1 cellular context compared by ENCODE assay signal in genomic region chr10:110421512-110422138, GRCh38.
TF ChIP-seq lines count a peak whose summit lies in the region.

No MANE protein-coding gene starts in this region.

TF ChIP-seq in K562, 482 proteins besides CTCF, POLR2A, EP300 and RAD21 (continued from another document and continues in another):
- TF ChIP-seq PRDM10 (IDR thresholded peaks at IDR 0.05; ENCODE audit: partially characterized antibody) (no peak), FIP1L1 (IDR thresholded peaks at IDR 0.05; ENCODE audit: low read depth, low read length, poor library complexity, severe bottlenecking) (no peak), ZNF354B (CRISPR knock-in tag; IDR thresholded peaks at IDR 0.05) (no peak), ZNF639 (CRISPR knock-in tag; conservative IDR thresholded peaks at IDR 0.05 in 1 of 2, IDR thresholded peaks at IDR 0.05 in 1 of 2) (no peak), RBM15 (IDR thresholded peaks at IDR 0.05; ENCODE audit: insufficient read depth, low read length) (no peak), NFIC (IDR thresholded peaks at IDR 0.05) (0 out of 2 replicates have a peak, but pooled peaks have one; percentile 8), ZNF512 (tag; IDR thresholded peaks at IDR 0.05) (no peak), SIN3B (IDR thresholded peaks at IDR 0.05; ENCODE audit: low read depth) (no peak), ZFX (CRISPR knock-in tag; IDR thresholded peaks at IDR 0.05) (no peak), TAL1 (IDR thresholded peaks at IDR 0.05) (peak; percentile 52; the same call in 1 of the 2 replicates), EWSR1 (IDR thresholded peaks at IDR 0.05; ENCODE audit: borderline replicate concordance, low read depth, partially characterized antibody) (no peak), ZNF282 (CRISPR knock-in tag; IDR thresholded peaks at IDR 0.05) (no peak), DACH1 (IDR thresholded peaks at IDR 0.05; ENCODE audit: partially characterized antibody) (no peak), POLR3A (IDR thresholded peaks at IDR 0.05; ENCODE audit: borderline replicate concordance, extremely low read depth, insufficient read depth, insufficient read length) (no peak), ZNF408 (CRISPR knock-in tag; IDR thresholded peaks at IDR 0.05; ENCODE audit: low read depth) (no peak), NCOA2 (IDR thresholded peaks at IDR 0.05; ENCODE audit: partially characterized antibody in 2 of 2) (no peak), ZNF583 (CRISPR knock-in tag; IDR thresholded peaks at IDR 0.05) (no peak), SNIP1 (IDR thresholded peaks at IDR 0.05; ENCODE audit: low read depth) (no peak), HBP1 (CRISPR knock-in tag; IDR thresholded peaks at IDR 0.05) (no peak), DPF2 (IDR thresholded peaks at IDR 0.05) (peak; percentile 44; the same call in 1 of the 2 replicates), ZKSCAN3 (CRISPR knock-in tag; IDR thresholded peaks at IDR 0.05) (no peak), MLX (CRISPR knock-in tag; conservative IDR thresholded peaks at IDR 0.05) (no peak), SMARCA4 (IDR thresholded peaks at IDR 0.05) (peak; percentile 60; the same call in 1 of the 2 replicates), ARID1B (IDR thresholded peaks at IDR 0.05) (peak; percentile 84), YY1 (IDR thresholded peaks at IDR 0.05; ENCODE audit: borderline replicate concordance in 1 of 3, control insufficient read depth in 1 of 3, extremely low read depth in 1 of 3, insufficient read depth in 3 of 3, insufficient read length in 1 of 3, insufficient replicate concordance in 2 of 3, low read depth in 1 of 3, low read length in 2 of 3) (no peak), TRIM25 (IDR thresholded peaks at IDR 0.05; ENCODE audit: borderline replicate concordance) (no peak), ZNF695 (CRISPR knock-in tag; IDR thresholded peaks at IDR 0.05) (no peak), SREBF2 (CRISPR knock-in tag; IDR thresholded peaks at IDR 0.05) (no peak), KDM4B (IDR thresholded peaks at IDR 0.05; ENCODE audit: borderline replicate concordance in 2 of 2, low read depth in 1 of 2) (no peak), ZBTB9 (CRISPR knock-in tag; IDR thresholded peaks at IDR 0.05) (no peak), CBFA2T2 (conservative IDR thresholded peaks at IDR 0.05) (peak; percentile 70), MECOM (CRISPR knock-in tag; IDR thresholded peaks at IDR 0.05) (no peak), XRCC3 (IDR thresholded peaks at IDR 0.05) (no peak), MCM5 (IDR thresholded peaks at IDR 0.05; ENCODE audit: low read depth) (no peak), NCOA6 (IDR thresholded peaks at IDR 0.05) (no peak), GABPA (tag; conservative IDR thresholded peaks at IDR 0.05; ENCODE audit: low read depth) (no peak), NONO (IDR thresholded peaks at IDR 0.05; ENCODE audit: low read depth in 2 of 2, low read length in 1 of 2) (no peak), POLR2AphosphoS2 (IDR thresholded peaks at IDR 0.05; ENCODE audit: low read length) (no peak), KAT7 (CRISPR knock-in tag; IDR thresholded peaks at IDR 0.05; ENCODE audit: borderline replicate concordance) (no peak), RBBP5 (IDR thresholded peaks at IDR 0.05; ENCODE audit: borderline replicate concordance, insufficient read depth, low read length, poor library complexity, severe bottlenecking) (no peak), IRF2 (CRISPR knock-in tag; IDR thresholded peaks at IDR 0.05) (no peak), ZNF395 (CRISPR knock-in tag; IDR thresholded peaks at IDR 0.05) (no peak), NCOR1 (IDR thresholded peaks at IDR 0.05) (peak; percentile 74), MCM7 (IDR thresholded peaks at IDR 0.05) (no peak), ASH1L (IDR thresholded peaks at IDR 0.05; ENCODE audit: borderline replicate concordance, low read depth, partially characterized antibody) (no peak), NR2F6 (CRISPR knock-in tag; IDR thresholded peaks at IDR 0.05) (no peak), ZNF830 (CRISPR knock-in tag; IDR thresholded peaks at IDR 0.05) (no peak), E2F3 (CRISPR knock-in tag; IDR thresholded peaks at IDR 0.05) (no peak), MAX (CRISPR knock-in tag; IDR thresholded peaks at IDR 0.05) (no peak), NR4A1 (CRISPR knock-in tag; IDR thresholded peaks at IDR 0.05) (no peak), NR4A1 (tag; IDR thresholded peaks at IDR 0.05) (no peak), ZNF232 (CRISPR knock-in tag; IDR thresholded peaks at IDR 0.05) (no peak), MTA1 (IDR thresholded peaks at IDR 0.05; ENCODE audit: borderline replicate concordance) (no peak), THRAP3 (IDR thresholded peaks at IDR 0.05; ENCODE audit: borderline replicate concordance) (no peak), DLX4 (CRISPR knock-in tag; IDR thresholded peaks at IDR 0.05) (no peak), ZNF134 (CRISPR knock-in tag; conservative IDR thresholded peaks at IDR 0.05) (no peak), ZNF124 (CRISPR knock-in tag; IDR thresholded peaks at IDR 0.05) (no peak), TARDBP (IDR thresholded peaks at IDR 0.05) (no peak), KDM1A (IDR thresholded peaks at IDR 0.05) (no peak), SRSF1 (IDR thresholded peaks at IDR 0.05; ENCODE audit: low read depth, low read length) (no peak), SIX5 (IDR thresholded peaks at IDR 0.05; ENCODE audit: borderline replicate concordance in 1 of 2, insufficient read depth in 1 of 2, low read depth in 1 of 2, low read length in 2 of 2) (no peak), E2F6 (IDR thresholded peaks at IDR 0.05; ENCODE audit: borderline replicate concordance in 1 of 2, extremely low read depth in 1 of 2, insufficient read depth in 1 of 2, insufficient read length in 1 of 2, low read depth in 1 of 2, low read length in 1 of 2, poor library complexity in 1 of 2, severe bottlenecking in 1 of 2) (no peak), NFE2L1 (tag; IDR thresholded peaks at IDR 0.05; ENCODE audit: borderline replicate concordance, low read depth) (no peak), NFE2 (IDR thresholded peaks at IDR 0.05; ENCODE audit: low read depth) (no peak)
